Comparison of ENCODE assay signal across 8 cellular contexts in genomic region chr12:51953011-51953568, GRCh38. TPM values are rescaled to one million over a fixed set of nuclear protein-coding genes. Genes with fewer than 3 reads are reported as not detected.
DNase-seq lines count a peak whose midpoint lies in the region; ATAC-seq, FAIRE-seq and TF ChIP-seq lines count a peak whose summit lies in the region.

No MANE protein-coding gene starts in this region.

- no peak for FAIRE-seq in keratinocyte (lab: Jason Lieb, UNC)

- peaks cover 55% of the 10 kb centered on the region for H3K79me2 ChIP-seq in keratinocyte (ENCODE audit: control insufficient read depth, insufficient read depth, low read length)

- peak; percentile 21 to 39 for DNase-seq in NCI-H524 (lab: John Stamatoyannopoulos, UW)
- DNase-seq in NCI-H524 treated with DMSO at 0.1 percent for 48 hours (lab: John Stamatoyannopoulos, UW) = no peak
- no peak for DNase-seq in keratinocyte (ENCODE audit: low read depth, low spot score)
- DNase-seq in effector memory CD4-positive, alpha-beta T cell = no peak
- DNase-seq in NCI-H446 (lab: John Stamatoyannopoulos, UW) = no peak
- DNase-seq in NCI-H187 treated with DMSO at 0.1 percent for 48 hours (lab: John Stamatoyannopoulos, UW) = no peak

- no peak overlapping the region for H2AFZ ChIP-seq in keratinocyte (ENCODE audit: control insufficient read depth, low read length)

- H3K4me2 ChIP-seq in keratinocyte (ENCODE audit: control insufficient read depth, extremely low read depth, insufficient read depth, low read depth, low read length) = peak overlapping the region; percentile 94

- peaks cover 7% of the 10 kb centered on the region for H3K27me3 Mint-ChIP-seq in activated T-helper 17 cell treated with anti-CD3 and anti-CD28 coated beads, Interleukin-2, amount 50 U/mL, for 72 hours

- H3K4me3 ChIP-seq in keratinocyte (ENCODE audit: control insufficient read depth in 2 of 3, extremely low read depth in 1 of 3, insufficient read depth in 2 of 3, low read depth in 1 of 3, low read length in 3 of 3) = peak overlapping the region; percentile 58 to 87 (median 80)
- peak overlapping the region; percentile 12 to 86 for H3K4me3 ChIP-seq in stomach smooth muscle (ENCODE audit: low read length in 2 of 2)
- H3K4me3 ChIP-seq in effector memory CD4-positive, alpha-beta T cell (ENCODE audit: insufficient read depth, low read depth, low read length, poor library complexity, severe bottlenecking) = no peak overlapping the region

- H3K36me3 Mint-ChIP-seq in activated T-helper 17 cell treated with anti-CD3 and anti-CD28 coated beads, Interleukin-2, amount 50 U/mL, for 72 hours (ENCODE audit: low read depth) = no peaks in the 10 kb centered on the region

- no peak for ATAC-seq in activated T-helper 17 cell treated with anti-CD3 and anti-CD28 coated beads, Interleukin-2, amount 50 U/mL, for 72 hours (replicated peaks)

- H3K36me3 ChIP-seq in keratinocyte (ENCODE audit: control insufficient read depth in 2 of 2, extremely low read depth in 1 of 2, insufficient read depth in 2 of 2, low read length in 2 of 2) (no peaks in the 10 kb centered on the region), stomach smooth muscle (ENCODE audit: control insufficient read depth in 2 of 2, insufficient read depth in 2 of 2, low read length in 2 of 2) (no peaks in the 10 kb centered on the region)
- H3K36me3 ChIP-seq in effector memory CD4-positive, alpha-beta T cell (ENCODE audit: control insufficient read depth, insufficient read depth, low read length) = no peaks in the 10 kb centered on the region

- peak overlapping the region; percentile 62 for H3K4me3 Mint-ChIP-seq in activated T-helper 17 cell treated with anti-CD3 and anti-CD28 coated beads, Interleukin-2, amount 50 U/mL, for 72 hours

- dilution Hi-C loops in keratinocyte (cut with MboI; ENCODE audit: extremely low pct_ligation_motif_present, low sequenced_read_pairs) = no loop called here

- no peaks in the 10 kb centered on the region for H3K9me3 Mint-ChIP-seq in activated T-helper 17 cell treated with anti-CD3 and anti-CD28 coated beads, Interleukin-2, amount 50 U/mL, for 72 hours

- H3K4me1 Mint-ChIP-seq in activated T-helper 17 cell treated with anti-CD3 and anti-CD28 coated beads, Interleukin-2, amount 50 U/mL, for 72 hours = peaks cover 21% of the 10 kb centered on the region

- H3K4me1 ChIP-seq in keratinocyte (ENCODE audit: control insufficient read depth, extremely low read depth, insufficient read depth, low read length) (peaks cover 28% of the 10 kb centered on the region), stomach smooth muscle (ENCODE audit: control insufficient read depth, insufficient read depth, low read length) (peaks cover 30% of the 10 kb centered on the region)
- peaks cover 5% of the 10 kb centered on the region for H3K4me1 ChIP-seq in effector memory CD4-positive, alpha-beta T cell (ENCODE audit: control insufficient read depth, insufficient read depth, low read length, poor library complexity, severe bottlenecking)

- H4K20me1 ChIP-seq in keratinocyte (ENCODE audit: control insufficient read depth, extremely low read depth, insufficient read depth, low read length) = peaks cover 3% of the 10 kb centered on the region

- no peak for TF ChIP-seq CTCF in keratinocyte (optimal IDR thresholded peaks at IDR 0.05 in 1 of 3, IDR thresholded peaks at IDR 0.05 in 1 of 3, conservative IDR thresholded peaks at IDR 0.05 in 1 of 3; ENCODE audit: extremely low read depth in 1 of 3, insufficient read depth in 2 of 3, low read length in 3 of 3)

- H3K27me3 ChIP-seq in keratinocyte (ENCODE audit: control insufficient read depth, extremely low read depth, insufficient read depth, low read length) (no peaks in the 10 kb centered on the region), stomach smooth muscle (ENCODE audit: control insufficient read depth in 1 of 2, insufficient read depth in 2 of 2, low read length in 2 of 2) (no peaks in the 10 kb centered on the region)
- H3K27me3 ChIP-seq in effector memory CD4-positive, alpha-beta T cell (replicated peaks; ENCODE audit: control insufficient read depth, insufficient read depth, low read length, poor library complexity, severe bottlenecking) = no peaks in the 10 kb centered on the region

- H3K9me1 ChIP-seq in keratinocyte (ENCODE audit: control insufficient read depth, extremely low read depth, insufficient read depth, low read length) = no peaks in the 10 kb centered on the region

- H3K9me3 ChIP-seq in keratinocyte (ENCODE audit: control insufficient read depth, low read depth, low read length) (no peaks in the 10 kb centered on the region), stomach smooth muscle (ENCODE audit: control insufficient read depth in 2 of 2, low read length in 2 of 2) (no peaks in the 10 kb centered on the region)
- H3K9me3 ChIP-seq in effector memory CD4-positive, alpha-beta T cell (ENCODE audit: control insufficient read depth, low read length) = no peaks in the 10 kb centered on the region

- H3K27ac Mint-ChIP-seq in activated T-helper 17 cell treated with anti-CD3 and anti-CD28 coated beads, Interleukin-2, amount 50 U/mL, for 72 hours = peak overlapping the region; percentile 4

- H3K27ac ChIP-seq in keratinocyte (ENCODE audit: control insufficient read depth, insufficient read depth, low read length) = peak overlapping the region; percentile 37
- peak overlapping the region; percentile 7 for H3K27ac ChIP-seq in stomach smooth muscle (ENCODE audit: low read length)
- H3K27ac ChIP-seq in effector memory CD4-positive, alpha-beta T cell (ENCODE audit: insufficient read depth, low read length, poor library complexity, severe bottlenecking) = no peak overlapping the region

- H3K9ac ChIP-seq in keratinocyte (ENCODE audit: control insufficient read depth, extremely low read depth, insufficient read depth, low read length) (peak overlapping the region; percentile 92), stomach smooth muscle (ENCODE audit: low read length in 2 of 2) (peak overlapping the region in 1 of 2 donors; percentile 64)

RNA-seq across cellular contexts. Expression of gene ACVR1B, which starts 1.6 kb away (rescaled TPM):
- 1 to 10 TPM; 6.8 TPM for total RNA-seq in activated T-helper 17 cell treated with anti-CD3 and anti-CD28 coated beads, Interleukin-2, amount 50 U/mL, for 72 hours
- 11.8 to 15.3 TPM (median 12.7 TPM) in 3 replicates for polyA plus RNA-seq in keratinocyte
- polyA plus RNA-seq in keratinocyte (2011; ENCODE audit: low read depth) = 3.6 TPM
- polyA plus RNA-seq in keratinocyte (2011; cell fraction: cytosol; rRNA removed) = 9.3 and 10.1 TPM in 2 replicates
- 36.4 and 38.2 TPM in 2 replicates for polyA plus RNA-seq in keratinocyte (2011; cell fraction: nucleus; rRNA removed)
- polyA plus RNA-seq in keratinocyte (2012; ENCODE audit: low replicate concordance) = 12.9 and 13.0 TPM in 2 replicates
- polyA minus RNA-seq in keratinocyte = 16.3 to 20.1 TPM (median 18.7 TPM) in 3 replicates
- 12.1 TPM for polyA minus RNA-seq in keratinocyte (2011; cell fraction: cytosol; rRNA and poly(A)+ RNA removed)
- polyA minus RNA-seq in keratinocyte (2011; cell fraction: nucleus; rRNA and poly(A)+ RNA removed) = 21.5 and 26.6 TPM in 2 replicates

RNA-seq across cellular contexts. Expression of gene ACVRL1, which starts 45.8 kb away (rescaled TPM):
- total RNA-seq in activated T-helper 17 cell treated with anti-CD3 and anti-CD28 coated beads, Interleukin-2, amount 50 U/mL, for 72 hours = not detected
- not detected in 3 replicates for polyA plus RNA-seq in keratinocyte
- polyA plus RNA-seq in keratinocyte (2011; ENCODE audit: low read depth) = 0.15 TPM
- polyA plus RNA-seq in keratinocyte (2011; cell fraction: cytosol; rRNA removed) = not detected in 2 replicates
- polyA plus RNA-seq in keratinocyte (2011; cell fraction: nucleus; rRNA removed) = 0.03 TPM in 1 of 2 replicates, not detected in the other
- not detected in 2 replicates for polyA plus RNA-seq in keratinocyte (2012; ENCODE audit: low replicate concordance)
- not detected in 3 replicates for polyA minus RNA-seq in keratinocyte
- polyA minus RNA-seq in keratinocyte (2011; cell fraction: cytosol; rRNA and poly(A)+ RNA removed) = not detected
- polyA minus RNA-seq in keratinocyte (2011; cell fraction: nucleus; rRNA and poly(A)+ RNA removed) = not detected in 2 replicates

RNA-seq across cellular contexts. Expression of gene TAMALIN, which starts 53.7 kb away (rescaled TPM):
- 10 to 100 TPM in 1 of 2 donors, 1 to 10 TPM in 1; 3.5 to 26.3 TPM for total RNA-seq in activated T-helper 17 cell treated with anti-CD3 and anti-CD28 coated beads, Interleukin-2, amount 50 U/mL, for 72 hours
- 0.54 to 0.86 TPM (median 0.56 TPM) in 3 replicates for polyA plus RNA-seq in keratinocyte
- 1.5 TPM for polyA plus RNA-seq in keratinocyte (2011; ENCODE audit: low read depth)
- polyA plus RNA-seq in keratinocyte (2011; cell fraction: cytosol; rRNA removed) = 0.27 and 0.61 TPM in 2 replicates
- 1.7 and 2.5 TPM in 2 replicates for polyA plus RNA-seq in keratinocyte (2011; cell fraction: nucleus; rRNA removed)
- polyA plus RNA-seq in keratinocyte (2012; ENCODE audit: low replicate concordance) = 0.37 and 0.44 TPM in 2 replicates
- polyA minus RNA-seq in keratinocyte = 0.20 to 1.1 TPM in 2 of 3 replicates, not detected in the other
- polyA minus RNA-seq in keratinocyte (2011; cell fraction: cytosol; rRNA and poly(A)+ RNA removed) = not detected
- 2.2 and 4.9 TPM in 2 replicates for polyA minus RNA-seq in keratinocyte (2011; cell fraction: nucleus; rRNA and poly(A)+ RNA removed)

Comparison
In these comparisons a context has a peak if more than half of its experiments do, and no peak if none do; other contexts are left out.
1. DNase-seq: peak in NCI-H524 (2 of 2); none in NCI-H524 treated with DMSO at 0.1 percent for 48 hours (single experiment), keratinocyte (single experiment), effector memory CD4-positive, alpha-beta T cell (0 of 3), NCI-H446 (0 of 2) and NCI-H187 treated with DMSO at 0.1 percent for 48 hours (single experiment).